Comparison of ENCODE assay signal across 17 cellular contexts in genomic region chr7:100367251-100367620, GRCh38. TPM values are rescaled to one million over a fixed set of nuclear protein-coding genes. Genes with fewer than 3 reads are reported as not detected.
DNase-seq lines count a peak whose midpoint lies in the region; ATAC-seq and TF ChIP-seq lines count a peak whose summit lies in the region.
"Had no signal": no experiment of that assay in that cellular context is flagged by ENCODE, and none has a peak within 500 bp of the region (broad histone marks: within the 10 kb centered on the region; RNA-seq: fewer than 3 reads in every experiment).

No MANE protein-coding gene starts in this region.

- H3K4me1 Mint-ChIP-seq in CD4-positive, alpha-beta T cell (ENCODE audit: low read depth), result peaks cover 17% of the 10 kb centered on the region
- peaks cover 17 to 78% (median 46%) of the 10 kb centered on the region in 4 donors for H3K4me1 Mint-ChIP-seq in naive thymus-derived CD8-positive, alpha-beta T cell

- peaks cover 11% of the 10 kb centered on the region; the same call in 1 of the 2 replicates for H3F3A ChIP-seq in OCI-LY1 (ENCODE audit: insufficient read depth, low read length)

- H3K27ac ChIP-seq in CD4-positive, alpha-beta T cell (ENCODE audit: low read depth, low read length), result no peak overlapping the region
- H3K27ac ChIP-seq in OCI-LY1 (ENCODE audit: low read depth, low read length, poor library complexity, severe bottlenecking), result peak overlapping the region; percentile 95
- peak overlapping the region; percentile 64 for H3K27ac ChIP-seq in angular gyrus (ENCODE audit: low read depth, low read length)

- ATAC-seq in CD4-positive, alpha-beta T cell (ENCODE audit: poor library complexity), result no peak
- ATAC-seq in naive thymus-derived CD8-positive, alpha-beta T cell, result no peak
- no peak for ATAC-seq in GM19328 (IDR thresholded peaks at IDR 0.05; ENCODE audit: unreplicated experiment)

- H3K36me3 ChIP-seq in OCI-LY1 (ENCODE audit: insufficient read depth, low read length), result peaks cover 32% of the 10 kb centered on the region

- TF ChIP-seq CTCF in CD4-positive, alpha-beta T cell (IDR thresholded peaks at IDR 0.05), result no peak
- TF ChIP-seq CTCF in OCI-LY1 (IDR thresholded peaks at IDR 0.05; ENCODE audit: low read length), result no peak

- CTCF ChIA-PET in CD4-positive, alpha-beta T cell (lab: Charles Lee), result no interaction called here

- POLR2A ChIA-PET in CD4-positive, alpha-beta T cell (lab: Charles Lee), result no interaction called here
- POLR2A ChIA-PET in naive thymus-derived CD8-positive, alpha-beta T cell (lab: Charles Lee), result no interaction called here

- no peak overlapping the region for H2AFZ ChIP-seq in OCI-LY1 (ENCODE audit: low read length)

- H3K9me3 Mint-ChIP-seq in CD4-positive, alpha-beta T cell, result no peaks in the 10 kb centered on the region
- H3K9me3 Mint-ChIP-seq in naive thymus-derived CD8-positive, alpha-beta T cell, result no peaks in the 10 kb centered on the region

- H4K20me1 ChIP-seq in OCI-LY1 (ENCODE audit: insufficient read depth, low read length), result no peaks in the 10 kb centered on the region

- no peak overlapping the region for H3K4me3 Mint-ChIP-seq in CD4-positive, alpha-beta T cell
- peak overlapping the region in 1 of 10 donors; percentile 19 for H3K4me3 Mint-ChIP-seq in naive thymus-derived CD8-positive, alpha-beta T cell

- H3K4me2 ChIP-seq in OCI-LY1 (ENCODE audit: low read length), result no peak overlapping the region; the same call in 1 of the 2 replicates

- H3K27me3 ChIP-seq in CD4-positive, alpha-beta T cell (ENCODE audit: control insufficient read depth, insufficient read depth, low read length), result no peaks in the 10 kb centered on the region
- no peaks in the 10 kb centered on the region for H3K27me3 ChIP-seq in OCI-LY1 (ENCODE audit: insufficient read depth, low read length)

- intact Hi-C loops in CD4-positive, alpha-beta T cell (cut with DNase I, micrococcal nuclease), result no loop called here

- peak overlapping the region; percentile 66 for H3K27ac Mint-ChIP-seq in CD4-positive, alpha-beta T cell
- H3K27ac Mint-ChIP-seq in naive thymus-derived CD8-positive, alpha-beta T cell, result peak overlapping the region; percentile 49 to 91 (median 80)

- H3K9ac ChIP-seq in OCI-LY1 (ENCODE audit: low read length), result no peak overlapping the region; the same call in 1 of the 2 replicates

- no peak overlapping the region for H3K4me3 ChIP-seq in OCI-LY1 (ENCODE audit: low read depth, low read length, poor library complexity, severe bottlenecking)

- H3K36me3 Mint-ChIP-seq in CD4-positive, alpha-beta T cell (ENCODE audit: low read depth), result peaks cover 38% of the 10 kb centered on the region
- H3K36me3 Mint-ChIP-seq in naive thymus-derived CD8-positive, alpha-beta T cell, result peaks cover 0 to 29% (median 15%) of the 10 kb centered on the region in 3 donors

- DNase-seq in CD4-positive, alpha-beta T cell, result no peak
- no peak for DNase-seq in naive thymus-derived CD8-positive, alpha-beta T cell
- DNase-seq in NCI-H2196 treated with DMSO at 0.1 percent for 48 hours (lab: John Stamatoyannopoulos, UW; ENCODE audit: unreplicated experiment) (no peak), NCI-H187 (lab: John Stamatoyannopoulos, UW) (no peak), SKM-1 (lab: John Stamatoyannopoulos, UW; ENCODE audit: unreplicated experiment) (no peak)
- DNase-seq: activated CD4-positive, alpha-beta T cell treated with anti-CD3 and anti-CD28 coated beads, Interleukin-2, amount 50 U/mL, for 1 hour; glutamatergic neuron; NCI-H1092 treated with DMSO at 0.1 percent for 48 hours; NCI-H345 had no signal

- H3K9me3 ChIP-seq in CD4-positive, alpha-beta T cell (ENCODE audit: control insufficient read depth, low read length), result no peaks in the 10 kb centered on the region
- no peaks in the 10 kb centered on the region for H3K9me3 ChIP-seq in OCI-LY1 (ENCODE audit: low read length)

- H3K4me1 ChIP-seq in OCI-LY1 (ENCODE audit: insufficient read depth, low read length, severe bottlenecking), result peaks cover 62% of the 10 kb centered on the region

- H3K79me2 ChIP-seq in OCI-LY1 (ENCODE audit: insufficient read depth, low read length), result no peaks in the 10 kb centered on the region

- H3K27me3 Mint-ChIP-seq in CD4-positive, alpha-beta T cell, result no peaks in the 10 kb centered on the region
- H3K27me3 Mint-ChIP-seq in naive thymus-derived CD8-positive, alpha-beta T cell, result no peaks in the 10 kb centered on the region

- no peaks in the 10 kb centered on the region for H3K9me2 ChIP-seq in OCI-LY1 (ENCODE audit: low read depth, low read length)

RNA-seq across cellular contexts. Expression of gene PILRA, which starts 6.1 kb away (rescaled TPM):
- 1 to 10 TPM; 4.6 to 5.3 TPM for total RNA-seq in CD4-positive, alpha-beta T cell
- 10 to 100 TPM in 1 of 2 experiments, 1 to 10 TPM in 1; 8.6 to 10.6 TPM for total RNA-seq in naive thymus-derived CD8-positive, alpha-beta T cell
- polyA plus RNA-seq in naive thymus-derived CD8-positive, alpha-beta T cell, result under 1 TPM; 0.35 to 0.63 (median 0.60) TPM
- total RNA-seq: bronchial epithelial cell, epithelial cell of proximal tubule, kidney epithelial cell had no signal

RNA-seq across cellular contexts. Expression of gene PILRB, which starts 9.3 kb away (rescaled TPM):
- total RNA-seq in CD4-positive, alpha-beta T cell, result 10 to 100 TPM; 56.4 to 67.6 TPM
- total RNA-seq in naive thymus-derived CD8-positive, alpha-beta T cell, result 100 to 1,000 TPM; 129 to 130 TPM
- 10 to 100 TPM in 1 of 3 donors, 1 to 10 TPM in 2; 2.5 to 14.6 (median 3.3) TPM for polyA plus RNA-seq in naive thymus-derived CD8-positive, alpha-beta T cell

RNA-seq across cellular contexts. Expression of gene SPDYE3, which starts 59.7 kb away (rescaled TPM):
- not detected for total RNA-seq in CD4-positive, alpha-beta T cell
- not detected for total RNA-seq in naive thymus-derived CD8-positive, alpha-beta T cell
- polyA plus RNA-seq in naive thymus-derived CD8-positive, alpha-beta T cell, result 10 to 100 TPM in 1 of 3 donors, 1 to 10 TPM in 2; 4.8 to 10.9 (median 7.7) TPM
- total RNA-seq: bronchial epithelial cell, epithelial cell of proximal tubule, kidney epithelial cell, urinary bladder had no signal
- polyA plus RNA-seq: BJ had no signal
